15 cellular contexts compared by ENCODE assay signal in genomic region chr14:58738189-58738836, GRCh38.
A peak's percentile ranks its signal among the peaks of the same experiment; 100 is the strongest.
DNase-seq lines count a peak whose midpoint lies in the region; ATAC-seq, FAIRE-seq and TF ChIP-seq lines count a peak whose summit lies in the region.
"Had no signal": no experiment of that assay in that cellular context is flagged by ENCODE, and none has a peak within 500 bp of the region (broad histone marks: within the 10 kb centered on the region; RNA-seq: fewer than 3 reads in every experiment).

No MANE protein-coding gene starts in this region.

- H2BK15ac ChIP-seq in IMR-90 (ENCODE audit: low read depth, low read length) = no peak overlapping the region; the same call in 2 of the 3 replicates
- H2BK15ac ChIP-seq in mesenchymal stem cell (ENCODE audit: low read depth, poor library complexity, severe bottlenecking) = no peak overlapping the region

- peak; percentile 99 for ATAC-seq in IMR-90 (ENCODE audit: low read depth)

- CTCF ChIA-PET in IMR-90 (lab: Yijun Ruan, JAX) = interaction anchor here (0.6 kb wide), 1 partner anchor 744 kb away, joined by 3 read pairs; no protein-coding TSS in a partner anchor

- peak overlapping the region in 1 of 2 experiments; percentile 10; a peak in 1 of 4 replicates for H4K8ac ChIP-seq in IMR-90 (ENCODE audit: low read depth in 2 of 2, low read length in 2 of 2)
- H4K8ac ChIP-seq in mesenchymal stem cell (ENCODE audit: low read length) = no peak overlapping the region

- H3K18ac ChIP-seq in IMR-90 (ENCODE audit: low read depth, low read length) (peak overlapping the region; percentile 34; the same call in 1 of the 2 replicates), mesenchymal stem cell (ENCODE audit: low read depth in 1 of 2, low read length in 2 of 2) (peak overlapping the region in 1 of 2 experiments; percentile 65)

- POLR2A ChIA-PET in IMR-90 (lab: Charles Lee; ENCODE audit: unreplicated experiment) = no interaction called here

- TF ChIP-seq CTCF in IMR-90 (conservative IDR thresholded peaks at IDR 0.05; ENCODE audit: low read depth, low read length) (no peak), bronchial epithelial cell (IDR thresholded peaks at IDR 0.05; ENCODE audit: insufficient read depth, low read length, severe bottlenecking) (no peak), GM13976 (IDR thresholded peaks at IDR 0.05; ENCODE audit: borderline replicate concordance, control extremely low read depth, extremely low read depth, insufficient read depth, missing control alignments) (no peak)

- DNase-seq in Daoy (ENCODE audit: low read depth) = peak; percentile 92
- DNase-seq in IMR-90 = peak; percentile 96
- peak; percentile 92 for DNase-seq in bronchial epithelial cell (ENCODE audit: low read depth)
- DNase-seq in mesenchymal stem cell = peak; percentile 95
- no peak for DNase-seq in amygdala (lab: John Stamatoyannopoulos, UW)
- no peak for DNase-seq in activated CD8-positive, alpha-beta memory T cell treated with anti-CD3 and anti-CD28 coated beads, Interleukin-2, amount 50 U/mL, for 4 hours
- no peak for DNase-seq in ureter (ENCODE audit: low spot score)
- no peak for DNase-seq in GM13976 (ENCODE audit: low spot score)
- DNase-seq: activated CD4-positive, alpha-beta T cell treated with anti-CD3 and anti-CD28 coated beads for 4 hours; DND-41; erythroblast; Kasumi-1; NCI-H446; SIG-M5; testis had no signal

- peak overlapping the region; percentile 19; the same call in 1 of the 2 replicates for H3K4ac ChIP-seq in IMR-90 (ENCODE audit: low read depth, low read length)
- no peak overlapping the region for H3K4ac ChIP-seq in mesenchymal stem cell (ENCODE audit: low read depth in 1 of 2, low read length in 2 of 2)

- H2AFZ ChIP-seq in IMR-90 (replicated peaks; ENCODE audit: low read length, poor library complexity) (no peak overlapping the region), mesenchymal stem cell (ENCODE audit: low read depth, low read length) (no peak overlapping the region)

- no peaks in the 10 kb centered on the region for H4K20me1 ChIP-seq in IMR-90 (ENCODE audit: insufficient read depth, low read length)

- no CpG with 5 or more reads among the region's 3 CpGs for WGBS in IMR-90 (ENCODE audit: extremely low coverage in 2 of 2, insufficient read length in 1 of 2), 2 experiments
- no CpG with 5 or more reads among the region's 3 CpGs for WGBS in mesenchymal stem cell

- H3K23ac ChIP-seq in IMR-90 (ENCODE audit: low read depth, low read length) (no peak overlapping the region), mesenchymal stem cell (ENCODE audit: low read length in 2 of 2) (no peak overlapping the region)

- H3K56ac ChIP-seq in IMR-90 (ENCODE audit: extremely low read depth, insufficient read depth, low read length) = no peak overlapping the region

- H3K79me1 ChIP-seq in IMR-90 (ENCODE audit: low read depth in 1 of 2, low read length in 2 of 2) = no peaks in the 10 kb centered on the region
- H3K79me1 ChIP-seq in mesenchymal stem cell (replicated peaks; ENCODE audit: low read length, poor library complexity, severe bottlenecking) = no peaks in the 10 kb centered on the region

- no peak for TF ChIP-seq RAD21 in IMR-90 (IDR thresholded peaks at IDR 0.05; ENCODE audit: low read length)

- H2AK5ac ChIP-seq in IMR-90 (ENCODE audit: low read depth, low read length) = peak overlapping the region; percentile 41; the same call in 1 of the 2 replicates
- no peak overlapping the region for H2AK5ac ChIP-seq in mesenchymal stem cell (ENCODE audit: low read length, severe bottlenecking)

- peak overlapping the region; percentile 49 for H2BK5ac ChIP-seq in IMR-90 (ENCODE audit: low read depth, low read length, poor library complexity, severe bottlenecking)
- no peak overlapping the region for H2BK5ac ChIP-seq in mesenchymal stem cell (ENCODE audit: low read depth, low read length, poor library complexity, severe bottlenecking)

- dilution Hi-C loops in IMR-90 (cut with HindIII; ENCODE audit: low sequenced_read_pairs, unreplicated experiment) = no loop called here

- H2AK9ac ChIP-seq in IMR-90 (replicated peaks; ENCODE audit: low read depth, low read length, poor library complexity) = no peak overlapping the region

- no peak overlapping the region for H3K27ac ChIP-seq in IMR-90 (ENCODE audit: insufficient read depth, low read length)
- peak overlapping the region; percentile 54 for H3K27ac ChIP-seq in mesenchymal stem cell (ENCODE audit: low read length, poor library complexity, severe bottlenecking)
- H3K27ac ChIP-seq: testis had no signal

- H3K4me1 ChIP-seq in IMR-90 (ENCODE audit: control insufficient read depth, insufficient read depth, low read length) = peaks cover 9% of the 10 kb centered on the region
- H3K4me1 ChIP-seq in mesenchymal stem cell (ENCODE audit: control insufficient read depth, insufficient read depth, low read depth, low read length) = peaks cover 1% of the 10 kb centered on the region

- intact Hi-C loops in IMR-90 (cut with micrococcal nuclease) = no loop called here

- in situ Hi-C loops in IMR-90 (cut with MboI; ENCODE audit: low sequenced_read_pairs) (no loop called here), GM13976 (cut with MboI; ENCODE audit: low sequenced_read_pairs, unreplicated experiment) (no loop called here)

- BruUV-seq in IMR-90 (replicated peaks; lab: Mats Ljungman, UMichigan) = no TSS peak

- H3K27me3 ChIP-seq in IMR-90 (ENCODE audit: control insufficient read depth, insufficient read depth, low read length) (peaks cover 10% of the 10 kb centered on the region), bronchial epithelial cell (ENCODE audit: control insufficient read depth, insufficient read depth, low read length) (peaks cover 2% of the 10 kb centered on the region), mesenchymal stem cell (ENCODE audit: control insufficient read depth in 1 of 2, insufficient read depth in 1 of 2, low read length in 2 of 2) (peaks cover 0 to 6% of the 10 kb centered on the region in 2 experiments)
- H3K27me3 ChIP-seq: testis had no signal

- H3K9ac ChIP-seq in IMR-90 (ENCODE audit: low read depth, low read length) (no peak overlapping the region), mesenchymal stem cell (ENCODE audit: low read length) (peak overlapping the region; percentile 28)

- peak overlapping the region; percentile 74; the same call in 1 of the 2 replicates for H2BK20ac ChIP-seq in IMR-90 (ENCODE audit: low read depth, low read length)

- H2BK120ac ChIP-seq in IMR-90 (ENCODE audit: low read depth, low read length) = peak overlapping the region; percentile 70
- H2BK120ac ChIP-seq in mesenchymal stem cell (ENCODE audit: low read depth, low read length) = no peak overlapping the region

- H3K9me1 ChIP-seq in IMR-90 (ENCODE audit: insufficient read depth, low read length) = peaks cover 2% of the 10 kb centered on the region; the same call in 1 of the 2 replicates

- no peak for TF ChIP-seq POLR2A in IMR-90 (IDR thresholded peaks at IDR 0.05; ENCODE audit: low read depth, low read length)

- no peak overlapping the region for H3K4me3 ChIP-seq in IMR-90 (ENCODE audit: insufficient read depth, low read depth, low read length)
- H3K4me3 ChIP-seq in bronchial epithelial cell (ENCODE audit: low read depth, low read length) = no peak overlapping the region
- peak overlapping the region in 1 of 2 experiments; percentile 46 for H3K4me3 ChIP-seq in mesenchymal stem cell (ENCODE audit: insufficient read depth in 1 of 2, low read depth in 1 of 2, low read length in 2 of 2)
- H3K4me3 ChIP-seq: testis had no signal

- H3K4me2 ChIP-seq in IMR-90 (ENCODE audit: low read depth, low read length) (peak overlapping the region; percentile 46; the same call in 1 of the 2 replicates), mesenchymal stem cell (ENCODE audit: low read length, poor library complexity, severe bottlenecking) (no peak overlapping the region)

- H3K36me3 ChIP-seq in IMR-90 (ENCODE audit: control insufficient read depth, insufficient read depth, low read length) (no peaks in the 10 kb centered on the region), bronchial epithelial cell (ENCODE audit: control insufficient read depth, insufficient read depth, low read length) (no peaks in the 10 kb centered on the region), mesenchymal stem cell (ENCODE audit: control insufficient read depth in 1 of 2, insufficient read depth in 2 of 2, low read depth in 1 of 2, low read length in 2 of 2) (no peaks in the 10 kb centered on the region)

- H3K14ac ChIP-seq in IMR-90 (replicated peaks; ENCODE audit: low read depth, low read length) (no peak overlapping the region), mesenchymal stem cell (ENCODE audit: low read length in 2 of 2) (no peak overlapping the region)

- H4K5ac ChIP-seq in IMR-90 (ENCODE audit: low read depth, low read length) = peak overlapping the region; percentile 10; the same call in 1 of the 2 replicates

- 0 out of 2 replicates have a peak overlapping the region, but pooled peaks have one; percentile 26 for H4K91ac ChIP-seq in IMR-90 (ENCODE audit: insufficient read depth, low read depth, low read length)
- no peak overlapping the region for H4K91ac ChIP-seq in mesenchymal stem cell (ENCODE audit: low read length)

- FAIRE-seq in bronchial epithelial cell (lab: Jason Lieb, UNC) = no peak

- peak overlapping the region; percentile 37 to 82 for H2BK12ac ChIP-seq in mesenchymal stem cell (ENCODE audit: low read length in 2 of 2)

- H3K9me3 ChIP-seq in IMR-90 (ENCODE audit: control insufficient read depth, insufficient read depth, low read length) (no peaks in the 10 kb centered on the region), mesenchymal stem cell (ENCODE audit: control insufficient read depth, low read length) (no peaks in the 10 kb centered on the region)
- H3K9me3 ChIP-seq: testis had no signal

TF ChIP-seq in IMR-90, 13 proteins besides CTCF, POLR2A, EP300 and RAD21:
- TF ChIP-seq NFE2L2 (IDR thresholded peaks at IDR 0.05; ENCODE audit: low read depth, low read length) = 0 out of 2 replicates have a peak, but pooled peaks have one; percentile 7
- TF ChIP-seq FOS (IDR thresholded peaks at IDR 0.05; ENCODE audit: low read depth, low read length) = peak; percentile 99
- peak; percentile 40 for TF ChIP-seq RCOR1 (IDR thresholded peaks at IDR 0.05; ENCODE audit: insufficient replicate concordance, low read length)
- TF ChIP-seq BHLHE40 (IDR thresholded peaks at IDR 0.05; ENCODE audit: low read depth, low read length) = peak; percentile 77
- TF ChIP-seq MAFK (IDR thresholded peaks at IDR 0.05; ENCODE audit: low read depth, low read length) = peak; percentile 78
- TF ChIP-seq MAZ (IDR thresholded peaks at IDR 0.05; ENCODE audit: borderline replicate concordance, low read depth, low read length) = no peak; the same call in 1 of the 2 replicates
- no peak for TF ChIP-seq CEBPB (IDR thresholded peaks at IDR 0.05; ENCODE audit: low read depth, low read length)
TF ChIP-seq in IMR-90: peak in this region for 5.

Comparison
In these comparisons a context has a peak if more than half of its experiments do, and no peak if none do; other contexts are left out.
1. DNase-seq: peak in Daoy (single experiment), IMR-90 (single experiment), bronchial epithelial cell (single experiment) and mesenchymal stem cell (single experiment); none in amygdala (0 of 56), activated CD8-positive, alpha-beta memory T cell treated with anti-CD3 and anti-CD28 coated beads, Interleukin-2, amount 50 U/mL, for 4 hours (single experiment), ureter (single experiment) and GM13976 (single experiment).